19 cellular contexts compared by ENCODE assay signal in genomic region chr6:157689875-157690274, GRCh38.
DNase-seq lines count a peak whose midpoint lies in the region; ATAC-seq, FAIRE-seq and TF ChIP-seq lines count a peak whose summit lies in the region.
"Had no signal": no experiment of that assay in that cellular context is flagged by ENCODE, and none has a peak within 500 bp of the region (broad histone marks: within the 10 kb centered on the region; RNA-seq: fewer than 3 reads in every experiment).

No MANE protein-coding gene starts in this region.

- H3K4ac ChIP-seq in neuronal stem cell (ENCODE audit: low read length) = no peak overlapping the region

- no peak overlapping the region for H3K4me2 ChIP-seq in neuronal stem cell (ENCODE audit: insufficient read depth, low read length, poor library complexity, severe bottlenecking)

- no peak overlapping the region for H2AK5ac ChIP-seq in neuronal stem cell (ENCODE audit: low read depth, low read length)

- no peak overlapping the region for H2AFZ ChIP-seq in neuronal stem cell (ENCODE audit: low read length)

- H3K4me1 ChIP-seq in neuronal stem cell (ENCODE audit: control insufficient read depth in 2 of 2, insufficient read depth in 1 of 2, low read depth in 1 of 2, low read length in 2 of 2) (no peaks in the 10 kb centered on the region), upper lobe of right lung (peaks cover 5% of the 10 kb centered on the region)
- H3K4me1 ChIP-seq: BE2C, HAP-1 had no signal

- H4K8ac ChIP-seq in neuronal stem cell (ENCODE audit: low read depth, low read length) = no peak overlapping the region

- H3K27me3 ChIP-seq in bronchial epithelial cell (ENCODE audit: control insufficient read depth, insufficient read depth, low read length) = peaks cover 11% of the 10 kb centered on the region
- peaks cover 0 to 26% (median 0%) of the 10 kb centered on the region in 3 experiments for H3K27me3 ChIP-seq in neuronal stem cell (ENCODE audit: control insufficient read depth in 3 of 3, insufficient read depth in 3 of 3, low read depth in 1 of 3, low read length in 3 of 3)
- no peaks in the 10 kb centered on the region for H3K27me3 ChIP-seq in upper lobe of right lung
- H3K27me3 ChIP-seq: BE2C had no signal

- H3K36me3 ChIP-seq in bronchial epithelial cell (ENCODE audit: control insufficient read depth, insufficient read depth, low read length) (no peaks in the 10 kb centered on the region), neuronal stem cell (replicated peaks in 1 of 2; ENCODE audit: control insufficient read depth in 2 of 2, insufficient read depth in 2 of 2, low read length in 2 of 2) (no peaks in the 10 kb centered on the region), upper lobe of right lung (no peaks in the 10 kb centered on the region)
- H3K36me3 ChIP-seq: BE2C, HAP-1 had no signal

- TF ChIP-seq CTCF in bronchial epithelial cell (IDR thresholded peaks at IDR 0.05; ENCODE audit: insufficient read depth, low read length, severe bottlenecking) = no peak
- TF ChIP-seq CTCF in upper lobe of right lung (IDR thresholded peaks at IDR 0.05) = no peak

- no peak overlapping the region for H2BK12ac ChIP-seq in neuronal stem cell (ENCODE audit: low read length)

- no peak overlapping the region for H2BK5ac ChIP-seq in neuronal stem cell (ENCODE audit: low read length)

- FAIRE-seq in bronchial epithelial cell (lab: Jason Lieb, UNC) = peak; percentile 13
- FAIRE-seq: GM12878 had no signal

- peak overlapping the region; percentile 37 for H3K23ac ChIP-seq in neuronal stem cell (ENCODE audit: low read depth, low read length, poor library complexity)

- H4K91ac ChIP-seq in neuronal stem cell (ENCODE audit: low read depth, low read length, poor library complexity) = no peak overlapping the region

- no peak overlapping the region for H3K27ac ChIP-seq in neuronal stem cell (replicated peaks; ENCODE audit: low read length)
- H3K27ac ChIP-seq in upper lobe of right lung = no peak overlapping the region

- H3K36me3 Mint-ChIP-seq in activated naive CD4-positive, alpha-beta T cell treated with anti-CD3 and anti-CD28 coated beads, Interleukin-2, amount 50 U/mL, for 72 hours = no peaks in the 10 kb centered on the region
- H3K36me3 Mint-ChIP-seq: CD4-positive, CD25-positive, alpha-beta regulatory T cell had no signal

- intact Hi-C loops in upper lobe of right lung (cut with DNase I) = no loop called here

- no peak overlapping the region for H3K27ac Mint-ChIP-seq in activated naive CD4-positive, alpha-beta T cell treated with anti-CD3 and anti-CD28 coated beads, Interleukin-2, amount 50 U/mL, for 72 hours
- H3K27ac Mint-ChIP-seq: CD4-positive, CD25-positive, alpha-beta regulatory T cell; CD8-positive, alpha-beta memory T cell had no signal

- H3K79me1 ChIP-seq in neuronal stem cell (ENCODE audit: low read depth, low read length) = no peaks in the 10 kb centered on the region

- H3K4me3 ChIP-seq in bronchial epithelial cell (ENCODE audit: low read depth, low read length) = no peak overlapping the region
- no peak overlapping the region for H3K4me3 ChIP-seq in neuronal stem cell (ENCODE audit: low read length in 2 of 2)
- no peak overlapping the region for H3K4me3 ChIP-seq in upper lobe of right lung
- H3K4me3 ChIP-seq: GM12878, HAP-1 had no signal

- ATAC-seq in upper lobe of right lung = no peak
- ATAC-seq in activated naive CD4-positive, alpha-beta T cell treated with anti-CD3 and anti-CD28 coated beads, Interleukin-2, amount 50 U/mL, for 72 hours = no peak
- no peak for ATAC-seq in HG03460 (IDR thresholded peaks at IDR 0.05; ENCODE audit: unreplicated experiment)
- ATAC-seq: GM12878 had no signal

- no peak overlapping the region for H2BK15ac ChIP-seq in neuronal stem cell (ENCODE audit: low read length)

- H3K9me3 Mint-ChIP-seq in activated naive CD4-positive, alpha-beta T cell treated with anti-CD3 and anti-CD28 coated beads, Interleukin-2, amount 50 U/mL, for 72 hours = no peaks in the 10 kb centered on the region
- H3K9me3 Mint-ChIP-seq: CD4-positive, CD25-positive, alpha-beta regulatory T cell; CD8-positive, alpha-beta memory T cell had no signal

- DNase-seq in activated effector memory CD4-positive, alpha-beta T cell treated with anti-CD3 and anti-CD28 coated beads, Interleukin-2, amount 50 U/mL, for 16 hours = peak; percentile 21
- no peak for DNase-seq in activated effector memory CD4-positive, alpha-beta T cell treated with Interleukin-2 at 50 U/mL for 16 hours
- DNase-seq in bronchial epithelial cell (ENCODE audit: low read depth) (no peak), neuronal stem cell (ENCODE audit: low spot score) (no peak), upper lobe of right lung (peak; percentile 46)
- DNase-seq in activated naive CD4-positive, alpha-beta T cell treated with anti-CD3 and anti-CD28 coated beads, Interleukin-2, amount 50 U/mL, for 72 hours (ENCODE audit: low spot score in 2 of 2) = no peak
- DNase-seq: ACHN; BE2C; C1 segment of cervical spinal cord; CD4-positive, CD25-positive, alpha-beta regulatory T cell; CD8-positive, alpha-beta memory T cell; COR-L47; DMS 273 treated with DMSO at 0.1 percent for 48 hours; DMS53; DND-41; EL had no signal

- no CpG with 5 or more reads among the region's 7 CpGs for WGBS in neuronal stem cell (ENCODE audit: extremely low coverage in 2 of 2, insufficient read length in 2 of 2, insufficient replicate concordance in 1 of 2), 2 donors

- no peak overlapping the region for H3K18ac ChIP-seq in neuronal stem cell (ENCODE audit: low read length)

- H3K14ac ChIP-seq in neuronal stem cell (ENCODE audit: low read length) = no peak overlapping the region

- no peak overlapping the region for H2BK120ac ChIP-seq in neuronal stem cell (ENCODE audit: low read depth, low read length)

- H3K9ac ChIP-seq in neuronal stem cell (ENCODE audit: low read depth, low read length, poor library complexity) = no peak overlapping the region

- no peaks in the 10 kb centered on the region for H3K9me3 ChIP-seq in neuronal stem cell (replicated peaks in 1 of 2; ENCODE audit: control insufficient read depth in 2 of 2, insufficient read depth in 1 of 2, low read depth in 1 of 2, low read length in 2 of 2)
- H3K9me3 ChIP-seq in upper lobe of right lung = no peaks in the 10 kb centered on the region
- H3K9me3 ChIP-seq: BE2C, HAP-1 had no signal

Comparison
In these comparisons a context has a peak if more than half of its experiments do, and no peak if none do; other contexts are left out.
1. DNase-seq: peak in activated effector memory CD4-positive, alpha-beta T cell treated with anti-CD3 and anti-CD28 coated beads, Interleukin-2, amount 50 U/mL, for 16 hours (single experiment) and upper lobe of right lung (single experiment); none in activated effector memory CD4-positive, alpha-beta T cell treated with Interleukin-2 at 50 U/mL for 16 hours (single experiment), bronchial epithelial cell (single experiment), neuronal stem cell (single experiment) and activated naive CD4-positive, alpha-beta T cell treated with anti-CD3 and anti-CD28 coated beads, Interleukin-2, amount 50 U/mL, for 72 hours (0 of 2).